In genomic region chr7:74466196-74466813, GRCh38 we compare ENCODE assay signal across 14 cellular contexts. TPM values are rescaled to one million over a fixed set of nuclear protein-coding genes. Genes with fewer than 3 reads are reported as not detected.
DNase-seq lines count a peak whose midpoint lies in the region; ATAC-seq and TF ChIP-seq lines count a peak whose summit lies in the region.
"Had no signal": no experiment of that assay in that cellular context is flagged by ENCODE, and none has a peak within 500 bp of the region (broad histone marks: within the 10 kb centered on the region; RNA-seq: fewer than 3 reads in every experiment).

No MANE protein-coding gene starts in this region.

- H3K79me2 ChIP-seq in mesendoderm (ENCODE audit: control insufficient read depth, insufficient read depth, low read length) = peaks cover 43% of the 10 kb centered on the region

- no peak overlapping the region for H3K4me2 ChIP-seq in mesendoderm (ENCODE audit: low read length)

- no peaks in the 10 kb centered on the region for H3K9me3 Mint-ChIP-seq in CD8-positive, alpha-beta T cell

- H2AK5ac ChIP-seq in mesendoderm (ENCODE audit: low read length) = no peak overlapping the region

- H3K36me3 Mint-ChIP-seq in CD8-positive, alpha-beta T cell = no peaks in the 10 kb centered on the region

- no peak overlapping the region for H3K4ac ChIP-seq in mesendoderm (ENCODE audit: low read depth, low read length)

- H3K27ac ChIP-seq in dorsolateral prefrontal cortex (peak overlapping the region in 57 of 59 donors; percentile 27 to 92 (median 80)), mesendoderm (ENCODE audit: low read depth, low read length) (no peak overlapping the region), skin epidermis (peak overlapping the region in 18 of 21 experiments; percentile 39 to 92 (median 70))
- H3K27ac ChIP-seq in CD8-positive, alpha-beta T cell (ENCODE audit: low read depth, low read length) = no peak overlapping the region

- no peak overlapping the region for H2BK15ac ChIP-seq in mesendoderm (replicated peaks; ENCODE audit: low read depth)

- H4K5ac ChIP-seq in mesendoderm (ENCODE audit: low read length) = no peak overlapping the region

- H3K79me1 ChIP-seq in mesendoderm (ENCODE audit: low read length) = peaks cover 25% of the 10 kb centered on the region

- no peaks in the 10 kb centered on the region for H3K27me3 Mint-ChIP-seq in CD8-positive, alpha-beta T cell (ENCODE audit: low read depth)

- H2BK120ac ChIP-seq in mesendoderm (ENCODE audit: low read depth, low read length) = no peak overlapping the region

- no peak overlapping the region for H3K56ac ChIP-seq in mesendoderm (ENCODE audit: low read length)

- no CpG with 5 or more reads among the region's 21 CpGs for WGBS in mesendoderm (ENCODE audit: extremely low coverage, insufficient coverage, low lambda C conversion rate)

- no peak for TF ChIP-seq CTCF in dorsolateral prefrontal cortex (IDR thresholded peaks at IDR 0.05 in 54 of 56, conservative IDR thresholded peaks at IDR 0.05 in 2 of 56; ENCODE audit: low read depth in 1 of 56, partially characterized antibody in 56 of 56)
- TF ChIP-seq CTCF in CD8-positive, alpha-beta T cell (IDR thresholded peaks at IDR 0.05) = no peak

- DNase-seq in NCI-H2227 treated with DMSO at 0.1 percent for 48 hours (lab: John Stamatoyannopoulos, UW) (peak; percentile 20), dorsolateral prefrontal cortex (peak in 8 of 10 donors; percentile 54 to 78 (median 67)), mesendoderm (peak; percentile 61), KG1 (lab: John Stamatoyannopoulos, UW) (no peak), NCI-H82 treated with DMSO at 0.1 percent for 48 hours (lab: John Stamatoyannopoulos, UW; ENCODE audit: unreplicated experiment) (no peak), CD1c-positive myeloid dendritic cell (ENCODE audit: extremely low spot score) (no peak)
- no peak for DNase-seq in CD8-positive, alpha-beta T cell
- DNase-seq: activated T-cell treated with anti-CD3 and anti-CD28 coated beads, Interleukin-2, amount 50 U/mL, for 1 hour; cerebellar nuclear complex; NCI-H1105 treated with DMSO at 0.1 percent for 48 hours; OCI-M1; stimulated activated naive CD4-positive, alpha-beta T cell had no signal

- no peak overlapping the region for H4K8ac ChIP-seq in mesendoderm (ENCODE audit: low read depth, low read length)

- POLR2A ChIA-PET in CD8-positive, alpha-beta T cell (lab: Charles Lee) = no interaction called here

- H3K27ac Mint-ChIP-seq in CD8-positive, alpha-beta T cell = no peak overlapping the region

- H3K4me3 ChIP-seq in dorsolateral prefrontal cortex = peak overlapping the region in 4 of 59 donors; percentile 9 to 20 (median 18)
- H3K4me3 ChIP-seq in mesendoderm (ENCODE audit: low read length) = no peak overlapping the region
- no peak overlapping the region for H3K4me3 ChIP-seq in skin epidermis
- H3K4me3 ChIP-seq in CD8-positive, alpha-beta T cell (ENCODE audit: low read depth, low read length) = no peak overlapping the region
- H3K4me3 ChIP-seq: GM12878 had no signal

- no peak overlapping the region for H3K18ac ChIP-seq in mesendoderm (ENCODE audit: low read length)

- H3K36me3 ChIP-seq in mesendoderm (ENCODE audit: control insufficient read depth, insufficient read depth, low read length) = no peaks in the 10 kb centered on the region
- no peaks in the 10 kb centered on the region for H3K36me3 ChIP-seq in CD8-positive, alpha-beta T cell (ENCODE audit: insufficient read depth, low read length)

- H2BK5ac ChIP-seq in mesendoderm (ENCODE audit: low read length) = no peak overlapping the region

- CTCF ChIA-PET in CD8-positive, alpha-beta T cell (lab: Charles Lee) = no interaction called here

- H3K9me3 ChIP-seq in CD8-positive, alpha-beta T cell (ENCODE audit: low read length) = no peaks in the 10 kb centered on the region

- H3K4me1 Mint-ChIP-seq in CD8-positive, alpha-beta T cell (ENCODE audit: low read depth) = peaks cover 4% of the 10 kb centered on the region

- H3K23ac ChIP-seq in mesendoderm (ENCODE audit: low read length) = no peak overlapping the region

- H3K4me3 Mint-ChIP-seq in CD8-positive, alpha-beta T cell = no peak overlapping the region

- H3K27me3 ChIP-seq in dorsolateral prefrontal cortex (no peaks in the 10 kb centered on the region), mesendoderm (ENCODE audit: insufficient read depth, low read length, poor library complexity) (no peaks in the 10 kb centered on the region)
- H3K27me3 ChIP-seq in CD8-positive, alpha-beta T cell (ENCODE audit: insufficient read depth, low read length) = no peaks in the 10 kb centered on the region

- ATAC-seq in CD8-positive, alpha-beta T cell = no peak
- ATAC-seq: GM12878 had no signal

- intact Hi-C loops in dorsolateral prefrontal cortex (cut with DNase I) = no loop called here
- intact Hi-C loops in CD8-positive, alpha-beta T cell (cut with DNase I, micrococcal nuclease) = no loop called here

- no peaks in the 10 kb centered on the region for H3K4me1 ChIP-seq in mesendoderm (ENCODE audit: control insufficient read depth, low read depth, low read length)
- H3K4me1 ChIP-seq in CD8-positive, alpha-beta T cell (ENCODE audit: insufficient read depth, low read length) = peaks cover 3% of the 10 kb centered on the region

- no peak overlapping the region for H3K9ac ChIP-seq in mesendoderm (ENCODE audit: low read length)

RNA-seq across cellular contexts. Expression of gene GTF2IRD1, which starts 12.6 kb away (rescaled TPM):
- total RNA-seq in dorsolateral prefrontal cortex = 10 to 100 TPM; 13.2 to 37.2 (median 22.2) TPM
- 29.8 TPM for polyA plus RNA-seq in mesendoderm (2013, experiment 1 of 2)
- polyA plus RNA-seq in mesendoderm (2013, experiment 2 of 2) = 29.0 TPM
- under 1 TPM in 1 of 2 experiments, not detected in 1; 0.11 TPM for total RNA-seq in CD8-positive, alpha-beta T cell

Comparison
In these comparisons a context has a peak if more than half of its experiments do, and no peak if none do; other contexts are left out.
1. DNase-seq: peak in NCI-H2227 treated with DMSO at 0.1 percent for 48 hours (single experiment), dorsolateral prefrontal cortex (8 of 10) and mesendoderm (single experiment); none in KG1 (single experiment), CD8-positive, alpha-beta T cell (0 of 7), NCI-H82 treated with DMSO at 0.1 percent for 48 hours (single experiment) and CD1c-positive myeloid dendritic cell (single experiment).
2. H3K27ac ChIP-seq: peak in dorsolateral prefrontal cortex (57 of 59) and skin epidermis (18 of 21); none in mesendoderm (single experiment) and CD8-positive, alpha-beta T cell (single experiment).
3. RNA of gene GTF2IRD1, which starts 12.6 kb away (total RNA-seq): 13.2 to 37.2 TPM in dorsolateral prefrontal cortex; 0.11 TPM in CD8-positive, alpha-beta T cell; every median in the first group is over 10 times any median in the second.